8 cellular contexts compared by ENCODE assay signal in the genomic region with DNA sequence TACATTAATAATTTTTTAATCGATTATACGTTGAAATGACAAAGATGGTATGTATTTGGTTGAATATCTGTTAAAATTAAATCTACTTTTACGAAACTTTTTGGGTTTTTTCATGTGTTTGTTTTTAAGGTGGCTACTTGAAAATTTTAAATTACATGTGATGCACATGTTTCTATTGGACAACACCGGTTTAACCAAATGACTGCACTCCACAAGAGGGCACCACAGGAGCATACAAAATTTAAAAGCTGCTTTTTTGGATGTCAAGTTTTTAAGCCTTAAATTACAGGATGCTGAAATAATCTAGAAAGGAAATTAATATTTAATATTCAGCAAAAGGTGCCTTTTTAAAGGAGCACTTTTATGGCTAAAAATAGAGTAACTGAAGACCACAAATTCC.
A peak's percentile ranks its signal among the peaks of the same experiment; 100 is the strongest.
DNase-seq lines count a peak whose midpoint lies in the region; ATAC-seq and TF ChIP-seq lines count a peak whose summit lies in the region.

No MANE protein-coding gene starts in this region.

- H2AFZ ChIP-seq in fibroblast of lung (ENCODE audit: low read length), result no peak overlapping the region

- H3K27ac ChIP-seq in cardiac muscle cell (no peak overlapping the region), fibroblast of lung (ENCODE audit: insufficient read depth, low read length) (no peak overlapping the region)

- ATAC-seq in Right ventricle myocardium inferior, result no peak
- ATAC-seq in GM18520 (IDR thresholded peaks at IDR 0.05; ENCODE audit: unreplicated experiment), result no peak

- peak; percentile 45 to 74 for DNase-seq in cardiac muscle cell (ENCODE audit: low read depth in 1 of 2, low spot score in 1 of 2)
- DNase-seq in Right ventricle myocardium inferior (ENCODE audit: missing footprints), result no peak
- DNase-seq in NCI-H345 (lab: John Stamatoyannopoulos, UW), result peak; percentile 43
- peak; percentile 30 for DNase-seq in activated T-cell treated with anti-CD3 and anti-CD28 coated beads for 24 hours (ENCODE audit: low read depth)
- DNase-seq in fibroblast of lung (ENCODE audit: low read depth in 2 of 2), result peak; percentile 44 to 82
- DNase-seq in putamen (ENCODE audit: low spot score), result peak; percentile 34
- DNase-seq in OCI-M2 (lab: John Stamatoyannopoulos, UW; ENCODE audit: unreplicated experiment), result no peak

- peaks cover 7% of the 10 kb centered on the region for H3K36me3 ChIP-seq in cardiac muscle cell
- peaks cover 7% of the 10 kb centered on the region for H3K36me3 ChIP-seq in fibroblast of lung (ENCODE audit: control insufficient read depth, insufficient read depth, low read length)

- H4K20me1 ChIP-seq in fibroblast of lung (ENCODE audit: control insufficient read depth, extremely low read depth, insufficient read depth, low read length), result no peaks in the 10 kb centered on the region

- H3K79me2 ChIP-seq in fibroblast of lung (ENCODE audit: control insufficient read depth, insufficient read depth, low read length), result no peaks in the 10 kb centered on the region

- no peak overlapping the region for H3K9ac ChIP-seq in fibroblast of lung (ENCODE audit: insufficient read depth, low read length)

- no peak overlapping the region for H3K4me3 ChIP-seq in cardiac muscle cell
- no peak overlapping the region for H3K4me3 ChIP-seq in fibroblast of lung (replicated peaks in 1 of 4; ENCODE audit: control extremely low read depth in 1 of 4, insufficient read depth in 1 of 4, low read depth in 3 of 4, low read length in 4 of 4)

- no peaks in the 10 kb centered on the region for H3K27me3 ChIP-seq in cardiac muscle cell
- H3K27me3 ChIP-seq in fibroblast of lung (ENCODE audit: control insufficient read depth, insufficient read depth, low read length), result no peaks in the 10 kb centered on the region

- intact Hi-C loops in Right ventricle myocardium inferior (cut with DNase I), result loop anchor here (2.0 kb wide), 1 partner anchor 233 kb away; no protein-coding TSS in a partner anchor

- no peak overlapping the region for H3K4me2 ChIP-seq in fibroblast of lung (ENCODE audit: extremely low read depth, insufficient read depth, low read length)

- TF ChIP-seq CTCF in cardiac muscle cell (IDR thresholded peaks at IDR 0.05; ENCODE audit: low read depth, low read length), result peak; percentile 73
- TF ChIP-seq CTCF in fibroblast of lung (conservative IDR thresholded peaks at IDR 0.05 in 1 of 2, IDR thresholded peaks at IDR 0.05 in 1 of 2; ENCODE audit: low read depth in 1 of 2, low read length in 2 of 2), result peak; percentile 68 to 70

- H3K4me1 ChIP-seq in cardiac muscle cell (ENCODE audit: low read depth) (peaks cover 12% of the 10 kb centered on the region), fibroblast of lung (ENCODE audit: control insufficient read depth, extremely low read depth, insufficient read depth, low read length) (peaks cover 4% of the 10 kb centered on the region)

- H3K9me3 ChIP-seq in cardiac muscle cell (ENCODE audit: low read depth), result no peaks in the 10 kb centered on the region
- H3K9me3 ChIP-seq in fibroblast of lung (ENCODE audit: control insufficient read depth, insufficient read depth, low read depth, low read length), result no peaks in the 10 kb centered on the region

Comparison
In these comparisons a context has a peak if more than half of its experiments do, and no peak if none do; other contexts are left out.
1. DNase-seq: peak in cardiac muscle cell (2 of 2), NCI-H345 (single experiment), activated T-cell treated with anti-CD3 and anti-CD28 coated beads for 24 hours (single experiment), fibroblast of lung (2 of 2) and putamen (single experiment); none in Right ventricle myocardium inferior (single experiment) and OCI-M2 (single experiment).